ENCODE assay signal across 23 cellular contexts in the genomic region with DNA sequence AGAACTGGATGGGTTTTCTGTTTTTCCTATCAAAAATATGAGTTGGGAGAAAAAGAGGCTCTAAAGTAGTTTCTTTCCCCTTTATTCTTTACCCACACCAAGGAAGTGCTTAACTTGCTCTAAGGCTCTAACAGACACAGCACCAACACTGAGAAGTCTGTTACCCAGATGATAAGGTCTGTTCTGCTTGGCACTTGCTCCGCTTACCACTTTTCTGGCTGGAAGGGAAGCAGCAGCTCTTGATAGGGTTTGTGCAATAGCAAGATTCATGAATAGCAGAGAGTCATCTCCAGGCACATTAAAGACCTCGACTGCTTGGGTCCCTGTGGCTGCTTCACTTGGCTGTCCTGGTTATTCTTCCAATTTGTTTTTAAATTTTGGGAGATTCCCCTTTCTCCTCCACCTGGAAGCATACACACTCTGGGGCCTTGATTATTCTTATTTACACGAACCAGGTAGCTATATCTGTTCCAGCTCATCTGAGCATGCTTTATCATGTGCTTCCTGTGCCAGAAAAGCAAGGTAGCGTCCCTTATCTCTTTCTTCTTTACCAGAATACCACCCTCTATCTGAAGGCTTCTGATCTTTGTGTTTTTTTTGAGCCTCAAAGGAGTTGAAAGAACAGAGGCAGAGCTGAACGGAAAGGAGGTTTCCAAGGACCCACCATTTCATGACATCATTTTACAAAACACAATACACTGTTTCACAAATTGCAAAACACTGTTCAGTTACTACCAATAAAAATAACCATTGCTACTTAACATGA. TPM values are rescaled to one million over a fixed set of nuclear protein-coding genes. Genes with fewer than 3 reads are reported as not detected.
A peak's percentile ranks its signal among the peaks of the same experiment; 100 is the strongest.
DNase-seq lines count a peak whose midpoint lies in the region; ATAC-seq and TF ChIP-seq lines count a peak whose summit lies in the region.
"Had no signal": no experiment of that assay in that cellular context is flagged by ENCODE, and none has a peak within 500 bp of the region (broad histone marks: within the 10 kb centered on the region; RNA-seq: fewer than 3 reads in every experiment).

No MANE protein-coding gene starts in this region.

- no peak overlapping the region for H3K4me3 Mint-ChIP-seq in activated naive CD8-positive, alpha-beta T cell treated with anti-CD3 and anti-CD28 coated beads, Interleukin-2, amount 10 ng/mL, durations not matched to agents 7 days and 5 days
- H3K4me3 Mint-ChIP-seq: natural killer cell treated with Interleukin-12 subunit alpha and Interleukin-12 subunit beta and Interleukin-15 and Interleukin-18, amount 100 ng/mL, for 72 hours had no signal

- no peaks in the 10 kb centered on the region for H3K9me3 Mint-ChIP-seq in activated naive CD8-positive, alpha-beta T cell treated with anti-CD3 and anti-CD28 coated beads, Interleukin-2, amount 10 ng/mL, durations not matched to agents 7 days and 5 days
- H3K9me3 Mint-ChIP-seq: natural killer cell treated with Interleukin-12 subunit alpha and Interleukin-12 subunit beta and Interleukin-15 and Interleukin-18, amount 100 ng/mL, for 72 hours had no signal

- H3K9me3 ChIP-seq in heart left ventricle (no peaks in the 10 kb centered on the region), left ventricle myocardium inferior (replicated peaks) (no peaks in the 10 kb centered on the region), thymus (ENCODE audit: control insufficient read depth) (no peaks in the 10 kb centered on the region)
- H3K9me3 ChIP-seq: colonic mucosa had no signal

- intact Hi-C loops in heart left ventricle (cut with DNase I) (no loop called here), left ventricle myocardium inferior (cut with micrococcal nuclease) (no loop called here)

- H3K27ac Mint-ChIP-seq in activated naive CD8-positive, alpha-beta T cell treated with anti-CD3 and anti-CD28 coated beads, Interleukin-2, amount 10 ng/mL, durations not matched to agents 7 days and 5 days = peak overlapping the region; percentile 76
- H3K27ac Mint-ChIP-seq: natural killer cell treated with Interleukin-12 subunit alpha and Interleukin-12 subunit beta and Interleukin-15 and Interleukin-18, amount 100 ng/mL, for 72 hours had no signal

- no peak for TF ChIP-seq POLR2A in heart left ventricle (IDR thresholded peaks at IDR 0.05)

- H3K27me3 Mint-ChIP-seq in activated naive CD8-positive, alpha-beta T cell treated with anti-CD3 and anti-CD28 coated beads, Interleukin-2, amount 10 ng/mL, durations not matched to agents 7 days and 5 days = no peaks in the 10 kb centered on the region
- H3K27me3 Mint-ChIP-seq: natural killer cell treated with Interleukin-12 subunit alpha and Interleukin-12 subunit beta and Interleukin-15 and Interleukin-18, amount 100 ng/mL, for 72 hours had no signal

- TF ChIP-seq CTCF in heart left ventricle (IDR thresholded peaks at IDR 0.05) (no peak), left ventricle myocardium inferior (IDR thresholded peaks at IDR 0.05; ENCODE audit: borderline replicate concordance) (no peak)

- WGBS in heart left ventricle, 4 donors = 50 to 57% (median 55%) methylated on average over 5 of the region's 5 CpGs
- 42% methylated on average over 5 of the region's 5 CpGs for WGBS in thymus

- H3K36me3 ChIP-seq in heart left ventricle (peaks cover 0 to 56% (median 33%) of the 10 kb centered on the region in 9 donors), left ventricle myocardium inferior (peaks cover 25% of the 10 kb centered on the region), thymus (ENCODE audit: control insufficient read depth, insufficient read depth) (peaks cover 3% of the 10 kb centered on the region)
- H3K36me3 ChIP-seq: colonic mucosa had no signal

- H3K4me1 ChIP-seq in heart left ventricle = peaks cover 0 to 3% (median 0%) of the 10 kb centered on the region in 12 donors
- peaks cover 10% of the 10 kb centered on the region for H3K4me1 ChIP-seq in left ventricle myocardium inferior
- peaks cover 15% of the 10 kb centered on the region for H3K4me1 ChIP-seq in thymus (ENCODE audit: control insufficient read depth, insufficient read depth, low read length)
- H3K4me1 ChIP-seq: colonic mucosa had no signal

- peaks cover 32% of the 10 kb centered on the region for H3K4me1 Mint-ChIP-seq in activated naive CD8-positive, alpha-beta T cell treated with anti-CD3 and anti-CD28 coated beads, Interleukin-2, amount 10 ng/mL, durations not matched to agents 7 days and 5 days

- peaks cover 30% of the 10 kb centered on the region for H3K36me3 Mint-ChIP-seq in activated naive CD8-positive, alpha-beta T cell treated with anti-CD3 and anti-CD28 coated beads, Interleukin-2, amount 10 ng/mL, durations not matched to agents 7 days and 5 days

- no peak overlapping the region for H3K27ac ChIP-seq in heart left ventricle
- no peak overlapping the region for H3K27ac ChIP-seq in left ventricle myocardium inferior (replicated peaks)
- peak overlapping the region; percentile 88 for H3K27ac ChIP-seq in thymus (ENCODE audit: low read depth)
- H3K27ac ChIP-seq: colonic mucosa had no signal

- POLR2A ChIA-PET in activated naive CD8-positive, alpha-beta T cell treated with anti-CD3 and anti-CD28 coated beads, Interleukin-2, amount 10 ng/mL, durations not matched to agents 7 days and 5 days (lab: Charles Lee) = interaction anchor here (1.9 kb wide), 1 partner anchor 36 kb away, joined by 6 read pairs; a partner anchor contains a TSS

- no peaks in the 10 kb centered on the region for H3K27me3 ChIP-seq in heart left ventricle
- H3K27me3 ChIP-seq in left ventricle myocardium inferior (ENCODE audit: low read depth) = no peaks in the 10 kb centered on the region
- no peaks in the 10 kb centered on the region for H3K27me3 ChIP-seq in thymus (ENCODE audit: control insufficient read depth, insufficient read depth)
- H3K27me3 ChIP-seq: colonic mucosa had no signal

- ATAC-seq in heart left ventricle (peak in 3 of 4 donors; percentile 42 to 86 (median 81)), SK-N-SH treated with all-trans-retinoic acid at 6 μM for 48 hours (no peak), GM18907 (IDR thresholded peaks at IDR 0.05; ENCODE audit: unreplicated experiment) (no peak)
- peak; percentile 77 for ATAC-seq in activated naive CD8-positive, alpha-beta T cell treated with anti-CD3 and anti-CD28 coated beads, Interleukin-2, amount 10 ng/mL, durations not matched to agents 7 days and 5 days (ENCODE audit: low read depth)
- ATAC-seq: natural killer cell treated with Interleukin-12 subunit alpha and Interleukin-12 subunit beta and Interleukin-15 and Interleukin-18, amount 100 ng/mL, for 72 hours; PC-3 had no signal

- no peak overlapping the region for H3K4me3 ChIP-seq in heart left ventricle
- no peak overlapping the region for H3K4me3 ChIP-seq in left ventricle myocardium inferior
- no peak overlapping the region for H3K4me3 ChIP-seq in thymus (ENCODE audit: low read length)
- H3K4me3 ChIP-seq: colonic mucosa had no signal

- DNase-seq in heart left ventricle (no peak), left ventricle myocardium inferior (no peak), OCI-M1 (lab: John Stamatoyannopoulos, UW) (peak; percentile 93)
- DNase-seq in activated naive CD8-positive, alpha-beta T cell treated with anti-CD3 and anti-CD28 coated beads, Interleukin-2, amount 10 ng/mL, durations not matched to agents 7 days and 5 days = no peak
- DNase-seq: activated CD4-positive, alpha-beta T cell treated with anti-CD3 and anti-CD28 coated beads, Interleukin-2, amount 50 U/mL, for 48 hours; activated effector memory CD4-positive, alpha-beta T cell treated with anti-CD3 and anti-CD28 coated beads, Interleukin-2, amount 50 U/mL, for 16 hours; AML-193; colonic mucosa; foreskin fibroblast; mesenchymal stem cell; NCI-H69; PC-3; small intestine; stimulated activated CD4-positive, alpha-beta T cell treated with anti-CD3 and anti-CD28 coated beads, Interleukin-4, amount 100 ng/mL, for 4 hours had no signal

TF ChIP-seq in SK-N-SH treated with all-trans-retinoic acid at 6 μM for 48 hours, 23 proteins besides CTCF, POLR2A, EP300 and RAD21 (continues in another document):
- TF ChIP-seq TOX (CRISPR knock-in tag; IDR thresholded peaks at IDR 0.05; ENCODE audit: borderline replicate concordance) (no peak), ZNF70 (CRISPR knock-in tag; IDR thresholded peaks at IDR 0.05) (no peak), BACH2 (CRISPR knock-in tag; IDR thresholded peaks at IDR 0.05; ENCODE audit: borderline replicate concordance) (no peak), PPARA (CRISPR knock-in tag; IDR thresholded peaks at IDR 0.05; ENCODE audit: borderline replicate concordance) (no peak), SNAI2 (CRISPR knock-in tag; IDR thresholded peaks at IDR 0.05) (no peak), OSR1 (CRISPR knock-in tag; IDR thresholded peaks at IDR 0.05) (no peak), ZNF8 (CRISPR knock-in tag; IDR thresholded peaks at IDR 0.05) (no peak), GLIS3 (CRISPR knock-in tag; IDR thresholded peaks at IDR 0.05) (no peak)
- TF ChIP-seq, protein P1, sequence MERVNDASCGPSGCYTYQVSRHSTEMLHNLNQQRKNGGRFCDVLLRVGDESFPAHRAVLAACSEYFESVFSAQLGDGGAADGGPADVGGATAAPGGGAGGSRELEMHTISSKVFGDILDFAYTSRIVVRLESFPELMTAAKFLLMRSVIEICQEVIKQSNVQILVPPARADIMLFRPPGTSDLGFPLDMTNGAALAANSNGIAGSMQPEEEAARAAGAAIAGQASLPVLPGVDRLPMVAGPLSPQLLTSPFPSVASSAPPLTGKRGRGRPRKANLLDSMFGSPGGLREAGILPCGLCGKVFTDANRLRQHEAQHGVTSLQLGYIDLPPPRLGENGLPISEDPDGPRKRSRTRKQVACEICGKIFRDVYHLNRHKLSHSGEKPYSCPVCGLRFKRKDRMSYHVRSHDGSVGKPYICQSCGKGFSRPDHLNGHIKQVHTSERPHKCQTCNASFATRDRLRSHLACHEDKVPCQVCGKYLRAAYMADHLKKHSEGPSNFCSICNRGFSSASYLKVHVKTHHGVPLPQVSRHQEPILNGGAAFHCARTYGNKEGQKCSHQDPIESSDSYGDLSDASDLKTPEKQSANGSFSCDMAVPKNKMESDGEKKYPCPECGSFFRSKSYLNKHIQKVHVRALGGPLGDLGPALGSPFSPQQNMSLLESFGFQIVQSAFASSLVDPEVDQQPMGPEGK (CRISPR knock-in tag; IDR thresholded peaks at IDR 0.05; ENCODE audit: borderline replicate concordance) = no peak

RNA-seq across cellular contexts. Expression of a gene that starts 24.9 kb away (rescaled TPM):
- total RNA-seq in heart left ventricle (not detected), left ventricle myocardium inferior (not detected)
- polyA plus RNA-seq in heart left ventricle (not detected), thymus (0.02 TPM)
- not detected for total RNA-seq in activated naive CD8-positive, alpha-beta T cell treated with anti-CD3 and anti-CD28 coated beads, Interleukin-2, amount 10 ng/mL, durations not matched to agents 7 days and 5 days
- total RNA-seq: colonic mucosa; G401; kidney epithelial cell; LHCN-M2; natural killer cell treated with Interleukin-12 subunit alpha and Interleukin-12 subunit beta and Interleukin-15 and Interleukin-18, amount 100 ng/mL, for 72 hours; PC-3; posterior vena cava; SK-MEL-5 had no signal
- polyA plus RNA-seq: small intestine had no signal

RNA-seq across cellular contexts. Expression of a gene that starts 36.3 kb away (rescaled TPM):
- total RNA-seq in heart left ventricle (10 to 100 TPM; 23.0 to 63.7 (median 50.6) TPM), left ventricle myocardium inferior (55.4 TPM)
- polyA plus RNA-seq in heart left ventricle (10 to 100 TPM; 14.1 to 22.6 TPM), thymus (16.9 TPM)
- total RNA-seq in activated naive CD8-positive, alpha-beta T cell treated with anti-CD3 and anti-CD28 coated beads, Interleukin-2, amount 10 ng/mL, durations not matched to agents 7 days and 5 days = 10 to 100 TPM; 43.7 to 49.0 TPM

Comparison
In these comparisons a context has a peak if more than half of its experiments do, and no peak if none do; other contexts are left out.
1. ATAC-seq: peak in heart left ventricle (3 of 4) and activated naive CD8-positive, alpha-beta T cell treated with anti-CD3 and anti-CD28 coated beads, Interleukin-2, amount 10 ng/mL, durations not matched to agents 7 days and 5 days (single experiment); none in SK-N-SH treated with all-trans-retinoic acid at 6 μM for 48 hours (single experiment) and GM18907 (single experiment).